In the genomic region with DNA sequence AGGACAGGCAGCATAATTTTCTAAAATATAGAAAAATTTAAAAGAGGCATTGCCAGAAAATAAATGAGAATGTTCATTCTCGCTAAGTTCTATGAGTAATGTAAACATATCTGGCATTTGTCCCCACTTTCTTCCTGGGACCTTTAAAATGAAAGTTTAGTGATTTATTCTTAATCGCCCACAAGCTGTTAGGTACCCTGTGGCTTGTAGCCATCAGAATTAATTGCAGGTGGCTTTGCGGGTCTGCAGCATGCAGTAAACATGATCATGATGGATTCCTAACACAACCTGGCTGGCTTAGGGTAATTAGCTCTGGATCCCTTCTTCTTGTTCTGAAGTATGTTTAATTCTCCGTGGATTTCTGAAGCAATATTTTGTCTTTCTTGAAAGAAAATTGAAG, we compare ENCODE assay signal across 19 cellular contexts.
DNase-seq lines count a peak whose midpoint lies in the region; ATAC-seq and TF ChIP-seq lines count a peak whose summit lies in the region.
"Had no signal": no experiment of that assay in that cellular context is flagged by ENCODE, and none has a peak within 500 bp of the region (broad histone marks: within the 10 kb centered on the region; RNA-seq: fewer than 3 reads in every experiment).

No MANE protein-coding gene starts in this region.

- H3K27me3 ChIP-seq in Panc1 (ENCODE audit: control insufficient read depth, insufficient read depth, low read length) (no peaks in the 10 kb centered on the region), rectal smooth muscle tissue (ENCODE audit: control insufficient read depth, insufficient read depth, low read length) (no peaks in the 10 kb centered on the region), dorsolateral prefrontal cortex (no peaks in the 10 kb centered on the region)
- H3K27me3 ChIP-seq: adrenal gland, suprapubic skin had no signal

- H3K36me3 ChIP-seq in Panc1 (ENCODE audit: control insufficient read depth, insufficient read depth, low read length) (no peaks in the 10 kb centered on the region; the same call in 1 of the 2 replicates), rectal smooth muscle tissue (ENCODE audit: control insufficient read depth, insufficient read depth, low read length) (no peaks in the 10 kb centered on the region)
- H3K36me3 ChIP-seq: adrenal gland, suprapubic skin had no signal

- H3K9ac ChIP-seq in rectal smooth muscle tissue (ENCODE audit: low read length): no peak overlapping the region

- intact Hi-C loops in Panc1 (cut with micrococcal nuclease; ENCODE audit: unreplicated experiment) (no loop called here), dorsolateral prefrontal cortex (cut with DNase I) (no loop called here)

- H3K4me1 ChIP-seq in Panc1 (ENCODE audit: control insufficient read depth, insufficient read depth, low read length): peaks cover 24% of the 10 kb centered on the region
- H3K4me1 ChIP-seq in rectal smooth muscle tissue (ENCODE audit: control insufficient read depth, insufficient read depth, low read length): peaks cover 26% of the 10 kb centered on the region

- TF ChIP-seq CTCF in Panc1 (IDR thresholded peaks at IDR 0.05) (no peak), fibroblast of mammary gland (conservative IDR thresholded peaks at IDR 0.05; ENCODE audit: control insufficient read depth, insufficient read depth, low read depth, low read length) (no peak), dorsolateral prefrontal cortex (IDR thresholded peaks at IDR 0.05 in 54 of 56, conservative IDR thresholded peaks at IDR 0.05 in 2 of 56; ENCODE audit: low read depth in 1 of 56, partially characterized antibody in 56 of 56) (no peak)

- ATAC-seq in Panc1 (no peak), HG02571 (IDR thresholded peaks at IDR 0.05; ENCODE audit: unreplicated experiment) (no peak)

- BruUV-seq in Panc1 (replicated peaks; lab: Mats Ljungman, UMichigan): no TSS peak

- DNase-seq in ELR (ENCODE audit: low read depth): peak; percentile 49
- DNase-seq in Panc1 (ENCODE audit: low read depth, low spot score): no peak
- peak; percentile 54 for DNase-seq in fibroblast of mammary gland (ENCODE audit: low read depth)
- no peak for DNase-seq in AG08396 (ENCODE audit: low spot score)
- DNase-seq in dorsolateral prefrontal cortex: no peak
- DNase-seq in NCI-H446 treated with DMSO at 0.1 percent for 48 hours (lab: John Stamatoyannopoulos, UW): no peak
- DNase-seq: adrenal gland; caudate nucleus; effector CD4-positive, alpha-beta T cell; left cardiac atrium; NCI-H1105 treated with DMSO at 0.1 percent for 48 hours; NCI-H2227 treated with DMSO at 0.1 percent for 48 hours; nucleus accumbens; SHP77 treated with DMSO at 0.1 percent for 48 hours; stimulated activated CD4-positive, alpha-beta T cell treated with anti-CD3 and anti-CD28 coated beads, Interleukin-4, amount 100 ng/mL, for 4 hours; stimulated activated CD8-positive, alpha-beta memory T cell treated with anti-CD3 and anti-CD28 coated beads, Interleukin-4, amount 100 ng/mL, for 48 hours had no signal

- in situ Hi-C loops in Panc1 (cut with HindIII; ENCODE audit: low pct_unique_long_range_greater_than_20kb, low sequenced_read_pairs): no loop called here

- POLR2A ChIA-PET in Panc1 (lab: Charles Lee): interaction anchor here (0.8 kb wide), 1 partner anchor 1148 kb away, joined by 5 read pairs; no protein-coding TSS in a partner anchor

- CTCF ChIA-PET in Panc1 (lab: Charles Lee): no interaction called here

- H3K4me3 ChIP-seq in Panc1 (ENCODE audit: low read depth in 2 of 2, low read length in 2 of 2) (no peak overlapping the region), fibroblast of mammary gland (ENCODE audit: control insufficient read depth, low read depth, low read length) (no peak overlapping the region), rectal smooth muscle tissue (ENCODE audit: low read length) (no peak overlapping the region), dorsolateral prefrontal cortex (no peak overlapping the region)
- H3K4me3 ChIP-seq: adrenal gland, suprapubic skin had no signal

- no peaks in the 10 kb centered on the region for H3K9me3 ChIP-seq in Panc1 (ENCODE audit: control insufficient read depth, insufficient read depth, low read depth, low read length)
- H3K9me3 ChIP-seq: adrenal gland, suprapubic skin had no signal

- H3K27ac ChIP-seq in Panc1 (ENCODE audit: low read length): peak overlapping the region; percentile 84
- H3K27ac ChIP-seq in rectal smooth muscle tissue (ENCODE audit: low read depth, low read length): peak overlapping the region; percentile 69
- H3K27ac ChIP-seq in dorsolateral prefrontal cortex: no peak overlapping the region
- H3K27ac ChIP-seq: suprapubic skin had no signal

Comparison
In these comparisons a context has a peak if more than half of its experiments do, and no peak if none do; other contexts are left out.
1. DNase-seq: peak in ELR (single experiment) and fibroblast of mammary gland (single experiment); none in Panc1 (single experiment), AG08396 (single experiment), dorsolateral prefrontal cortex (0 of 10) and NCI-H446 treated with DMSO at 0.1 percent for 48 hours (single experiment).
2. H3K27ac ChIP-seq: peak in Panc1 (single experiment) and rectal smooth muscle tissue (single experiment); none in dorsolateral prefrontal cortex (0 of 59).